8 cellular contexts compared by ENCODE assay signal in the genomic region with DNA sequence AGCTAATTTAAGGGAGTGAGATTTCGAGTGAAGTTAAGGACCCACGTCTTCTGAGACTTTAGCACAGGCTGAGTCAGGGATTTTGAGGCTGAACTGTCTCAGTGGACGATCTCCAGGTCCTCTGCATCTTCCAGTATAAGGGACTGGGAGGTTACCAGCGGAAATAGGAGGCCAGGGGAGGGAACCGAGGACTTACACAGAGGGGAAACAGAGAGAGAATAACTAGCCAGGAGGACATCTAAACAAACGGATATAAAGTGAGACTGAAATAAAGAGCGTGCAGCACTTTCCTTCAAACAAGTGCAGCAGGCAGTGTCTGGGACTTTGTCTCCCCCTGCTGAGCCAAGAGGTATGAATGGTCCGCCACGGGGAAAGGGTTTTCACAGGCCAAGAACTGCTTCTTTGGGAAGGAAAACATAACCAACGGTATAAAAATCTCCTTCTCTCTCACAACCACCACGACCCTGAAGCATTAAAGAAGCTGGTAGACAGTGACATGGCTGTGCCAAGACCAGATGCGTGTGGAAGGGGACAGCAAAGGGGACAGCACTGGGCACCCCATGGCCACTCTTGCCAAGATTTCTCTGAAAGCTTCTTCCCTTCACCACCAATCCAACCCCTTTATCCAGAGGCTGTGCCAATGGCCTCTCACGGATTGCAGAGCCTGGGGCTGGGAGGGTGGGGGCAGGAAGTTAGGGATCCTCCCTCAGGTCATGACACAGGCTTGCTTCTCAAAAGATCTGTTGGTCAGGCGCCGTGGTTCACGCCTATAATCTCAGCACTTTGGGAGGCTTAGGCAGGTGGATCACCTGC.
A peak's percentile ranks its signal among the peaks of the same experiment; 100 is the strongest.
DNase-seq lines count a peak whose midpoint lies in the region; ATAC-seq and TF ChIP-seq lines count a peak whose summit lies in the region.

No MANE protein-coding gene starts in this region.

- WGBS in heart right ventricle, 2 donors = 27 to 30% methylated on average over 16 of the region's 16 CpGs
- 33 to 44% (median 41%) methylated on average over 16 of the region's 16 CpGs for WGBS in psoas muscle, 3 donors

- H3K4me3 ChIP-seq in Jurkat, Clone E6-1 (ENCODE audit: low read length) = no peak overlapping the region
- no peak overlapping the region for H3K4me3 ChIP-seq in SK-N-MC
- H3K4me3 ChIP-seq in heart right ventricle = peak overlapping the region in 6 of 10 donors; percentile 2 to 27 (median 24)
- H3K4me3 ChIP-seq in psoas muscle = peak overlapping the region; percentile 25

- intact Hi-C loops in heart right ventricle (cut with DNase I) (loop anchor here in 7 of 10 donors (1.0 to 5.0 kb wide), 3 partner anchors 149 to 154 kb away; a partner anchor contains a TSS), psoas muscle (cut with DNase I) (loop anchor here (5.0 to 10.0 kb wide), 2 partner anchors 149 to 152 kb away; a partner anchor contains a TSS)

- ATAC-seq in heart right ventricle = peak; percentile 79 to 95 (median 90)
- ATAC-seq in psoas muscle = peak; percentile 65 to 91 (median 79)
- no peak for ATAC-seq in HG03280 (IDR thresholded peaks at IDR 0.05; ENCODE audit: unreplicated experiment)
- ATAC-seq in HG03342 (IDR thresholded peaks at IDR 0.05; ENCODE audit: unreplicated experiment) = no peak

- TF ChIP-seq CTCF in heart right ventricle (IDR thresholded peaks at IDR 0.05) (peak; percentile 35 to 82 (median 73)), psoas muscle (IDR thresholded peaks at IDR 0.05) (peak; percentile 66)

- H3K9ac ChIP-seq in SK-N-MC (ENCODE audit: insufficient read length) = no peak overlapping the region

- H3K27me3 ChIP-seq in heart right ventricle (no peaks in the 10 kb centered on the region), psoas muscle (ENCODE audit: insufficient read depth in 3 of 3, low read length in 2 of 3) (no peaks in the 10 kb centered on the region)

- H3K36me3 ChIP-seq in SK-N-MC (ENCODE audit: insufficient read depth, low read length) = no peaks in the 10 kb centered on the region
- H3K36me3 ChIP-seq in heart right ventricle = no peaks in the 10 kb centered on the region
- no peaks in the 10 kb centered on the region for H3K36me3 ChIP-seq in psoas muscle (ENCODE audit: insufficient read depth in 1 of 2, low read depth in 1 of 2)

- no peaks in the 10 kb centered on the region for H3K9me3 ChIP-seq in SK-N-MC (ENCODE audit: low read depth, low read length)
- H3K9me3 ChIP-seq in heart right ventricle = no peaks in the 10 kb centered on the region
- no peaks in the 10 kb centered on the region for H3K9me3 ChIP-seq in psoas muscle

- H3K27ac ChIP-seq in SK-N-MC = no peak overlapping the region
- peak overlapping the region in 1 of 10 donors; percentile 0 for H3K27ac ChIP-seq in heart right ventricle
- no peak overlapping the region for H3K27ac ChIP-seq in psoas muscle

- H3K4me1 ChIP-seq in heart right ventricle (peaks cover 0 to 17% (median 13%) of the 10 kb centered on the region in 9 donors), psoas muscle (no peaks in the 10 kb centered on the region)

- DNase-seq in DMS 273 treated with DMSO at 0.1 percent for 48 hours (lab: John Stamatoyannopoulos, UW) = peak; percentile 21
- peak; percentile 21 for DNase-seq in Jurkat, Clone E6-1 (ENCODE audit: low read depth, low spot score)
- peak; percentile 42 for DNase-seq in SK-N-MC (ENCODE audit: low read depth, low spot score)
- peak in 48 of 56 donors; percentile 15 to 77 (median 43) for DNase-seq in amygdala (lab: John Stamatoyannopoulos, UW)
- peak; percentile 31 to 71 for DNase-seq in heart right ventricle
- DNase-seq in psoas muscle = peak; percentile 31 to 60

Comparison
In these comparisons a context has a peak if more than half of its experiments do, and no peak if none do; other contexts are left out.
1. H3K4me3 ChIP-seq: peak in heart right ventricle (6 of 10) and psoas muscle (single experiment); none in Jurkat, Clone E6-1 (single experiment) and SK-N-MC (single experiment).
2. ATAC-seq: peak in heart right ventricle (8 of 8) and psoas muscle (4 of 4); none in HG03280 (single experiment) and HG03342 (single experiment).
3. Peak in every context shown above with its lines, with median percentiles within 50 percentile points of each other: DNase-seq.